ENCODE assay signal across 8 cellular contexts in genomic region chr20:32652739-32653526, GRCh38. TPM values are rescaled to one million over a fixed set of nuclear protein-coding genes. Genes with fewer than 3 reads are reported as not detected.
DNase-seq lines count a peak whose midpoint lies in the region; ATAC-seq and TF ChIP-seq lines count a peak whose summit lies in the region.

No MANE protein-coding gene starts in this region.

- H3K4me3 Mint-ChIP-seq in activated naive CD8-positive, alpha-beta T cell treated with anti-CD3 and anti-CD28 coated beads for 36 hours = peak overlapping the region; percentile 14
- no peak overlapping the region for H3K4me3 Mint-ChIP-seq in progenitor cell of endocrine pancreas (ENCODE audit: low read depth)

- H3K9me3 ChIP-seq in uterus = no peaks in the 10 kb centered on the region

- peaks cover 5% of the 10 kb centered on the region for H3K9me3 Mint-ChIP-seq in activated naive CD8-positive, alpha-beta T cell treated with anti-CD3 and anti-CD28 coated beads for 36 hours
- H3K9me3 Mint-ChIP-seq in progenitor cell of endocrine pancreas (ENCODE audit: low read depth) = peaks cover 6% of the 10 kb centered on the region

- no peak overlapping the region for H3K4me3 ChIP-seq in uterus

- no peaks in the 10 kb centered on the region for H3K36me3 Mint-ChIP-seq in activated naive CD8-positive, alpha-beta T cell treated with anti-CD3 and anti-CD28 coated beads for 36 hours
- H3K36me3 Mint-ChIP-seq in progenitor cell of endocrine pancreas (ENCODE audit: insufficient read depth) = no peaks in the 10 kb centered on the region

- H3K27me3 Mint-ChIP-seq in activated naive CD8-positive, alpha-beta T cell treated with anti-CD3 and anti-CD28 coated beads for 36 hours = no peaks in the 10 kb centered on the region
- peaks cover 25% of the 10 kb centered on the region for H3K27me3 Mint-ChIP-seq in progenitor cell of endocrine pancreas

- peak; percentile 66 for ATAC-seq in GM19438 (IDR thresholded peaks at IDR 0.05; ENCODE audit: low read depth, unreplicated experiment)
- ATAC-seq in Right ventricle myocardium inferior = peak; percentile 96

- no peak for TF ChIP-seq POLR2A in uterus (IDR thresholded peaks at IDR 0.05)

- no peaks in the 10 kb centered on the region for H3K27me3 ChIP-seq in uterus

- TF ChIP-seq CTCF in progenitor cell of endocrine pancreas (IDR thresholded peaks at IDR 0.05; ENCODE audit: unreplicated experiment) (peak; percentile 100), uterus (IDR thresholded peaks at IDR 0.05) (peak; percentile 87 to 98 (median 95))

- DNase-seq in Ammon's horn (ENCODE audit: low spot score) (peak; percentile 88), NCI-H1092 (lab: John Stamatoyannopoulos, UW) (peak; percentile 80), SW480 (ENCODE audit: low spot score) (peak; percentile 88), Right ventricle myocardium inferior (ENCODE audit: missing footprints) (peak; percentile 90), progenitor cell of endocrine pancreas (ENCODE audit: low spot score, unreplicated experiment) (peak; percentile 97), uterus (peak; percentile 68 to 80)
- DNase-seq in activated naive CD8-positive, alpha-beta T cell treated with anti-CD3 and anti-CD28 coated beads for 36 hours = peak; percentile 82

- no peaks in the 10 kb centered on the region for H3K4me1 ChIP-seq in uterus

- H3K27ac ChIP-seq in uterus = no peak overlapping the region

- H3K27ac Mint-ChIP-seq in activated naive CD8-positive, alpha-beta T cell treated with anti-CD3 and anti-CD28 coated beads for 36 hours = no peak overlapping the region
- no peak overlapping the region for H3K27ac Mint-ChIP-seq in progenitor cell of endocrine pancreas

- intact Hi-C loops in Right ventricle myocardium inferior (cut with DNase I) = loop anchor here (1.0 to 10.0 kb wide), 2 partner anchors 132 to 828 kb away; no protein-coding TSS in a partner anchor
- intact Hi-C loops in uterus (cut with DNase I; ENCODE audit: low total_unique reads) = loop anchor here (5.0 kb wide), 1 partner anchor 131 kb away; no protein-coding TSS in a partner anchor

- H3K36me3 ChIP-seq in uterus = no peaks in the 10 kb centered on the region

- H3K4me1 Mint-ChIP-seq in activated naive CD8-positive, alpha-beta T cell treated with anti-CD3 and anti-CD28 coated beads for 36 hours = peaks cover 11% of the 10 kb centered on the region
- peaks cover 2% of the 10 kb centered on the region for H3K4me1 Mint-ChIP-seq in progenitor cell of endocrine pancreas (ENCODE audit: low read depth)

RNA-seq across cellular contexts. Expression of gene C20orf203, which starts 20.8 kb away (rescaled TPM):
- total RNA-seq in activated naive CD8-positive, alpha-beta T cell treated with anti-CD3 and anti-CD28 coated beads for 36 hours = under 1 TPM in 1 of 2 experiments, not detected in 1; 0.04 TPM
- total RNA-seq in Right ventricle myocardium inferior (not detected), progenitor cell of endocrine pancreas (0.10 and 0.24 TPM in 2 replicates), uterus (1 to 10 TPM in 1 of 4 donors, under 1 TPM in 1, not detected in 2; 0.07 to 2.0 TPM)
